In the genomic region with DNA sequence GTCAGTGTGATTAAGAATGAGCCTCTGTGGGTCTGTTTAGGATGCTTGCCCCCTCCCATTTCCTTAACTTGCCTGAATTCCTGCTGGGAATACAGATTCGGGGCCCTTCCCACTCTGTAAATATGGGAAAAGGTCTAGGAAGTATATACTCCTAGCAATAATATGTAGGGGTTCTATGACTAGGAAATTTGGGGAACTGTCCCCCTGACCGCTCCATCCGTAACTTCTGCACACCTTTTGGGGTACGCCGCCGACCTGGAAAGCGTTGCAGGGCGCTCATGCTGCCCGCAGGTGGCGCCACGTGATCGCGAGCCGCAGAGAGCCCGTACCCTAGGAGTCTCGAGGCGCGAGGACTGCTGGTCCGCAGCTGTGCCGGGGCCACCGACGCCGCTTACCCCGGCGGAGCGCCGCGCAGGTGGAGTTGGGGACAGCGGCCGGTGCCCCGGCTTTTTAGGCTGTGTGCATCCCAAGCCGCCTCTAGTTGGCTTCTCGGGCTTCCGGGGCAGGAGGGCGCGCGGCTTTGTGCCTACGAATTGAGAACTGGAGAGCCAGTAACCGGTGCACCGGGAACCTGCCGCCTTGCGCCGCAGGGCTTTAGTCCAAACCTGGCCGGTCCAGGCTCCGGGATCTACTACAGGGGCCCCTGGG, we compare ENCODE assay signal across 8 cellular contexts. TPM values are rescaled to one million over a fixed set of nuclear protein-coding genes. Genes with fewer than 3 reads are reported as not detected.
DNase-seq lines count a peak whose midpoint lies in the region; ATAC-seq lines count a peak whose summit lies in the region.

No MANE protein-coding gene starts in this region.

- peak; percentile 76 for DNase-seq in D341Med (ENCODE audit: low spot score)
- DNase-seq in HUDEP-2 (lab: John Stamatoyannopoulos, UW; ENCODE audit: unreplicated experiment in 76 of 76), result peak in 67 of 76 experiments; percentile 27 to 82 (median 63)
- peak in 1 of 2 experiments; percentile 77 for DNase-seq in SJSA1 (ENCODE audit: low read depth in 1 of 2, low spot score in 2 of 2)
- DNase-seq in activated naive CD4-positive, alpha-beta T cell treated with Interleukin-2 at 50 U/mL for 16 hours, result peak; percentile 85
- peak; percentile 83 for DNase-seq in globus pallidus (ENCODE audit: low spot score)
- peak in 54 of 56 donors; percentile 32 to 95 (median 78) for DNase-seq in nucleus accumbens (lab: John Stamatoyannopoulos, UW)

- no peak overlapping the region; the same call in 1 of the 2 replicates for H3K27ac ChIP-seq in SJSA1
- H3K27ac ChIP-seq in subcutaneous abdominal adipose tissue (ENCODE audit: low read depth, low read length), result peak overlapping the region; percentile 69

- H3K27me3 ChIP-seq in SJSA1 (replicated peaks) (no peaks in the 10 kb centered on the region), subcutaneous abdominal adipose tissue (ENCODE audit: control insufficient read depth in 5 of 5, insufficient read depth in 4 of 5, low read length in 5 of 5) (peaks cover 0 to 3% (median 0%) of the 10 kb centered on the region in 5 donors)

- ATAC-seq in GM21423 (IDR thresholded peaks at IDR 0.05; ENCODE audit: unreplicated experiment), result peak; percentile 41

- H3K36me3 ChIP-seq in SJSA1 (peaks cover 10% of the 10 kb centered on the region; the same call in 1 of the 2 replicates), subcutaneous abdominal adipose tissue (ENCODE audit: control insufficient read depth in 5 of 5, insufficient read depth in 5 of 5, low read length in 5 of 5) (no peaks in the 10 kb centered on the region)

- H3K9ac ChIP-seq in subcutaneous abdominal adipose tissue (ENCODE audit: low read length in 5 of 5), result peak overlapping the region in 3 of 5 donors; percentile 31 to 63 (median 45)

- H3K4me1 ChIP-seq in SJSA1 (replicated peaks) (peaks cover 30% of the 10 kb centered on the region), subcutaneous abdominal adipose tissue (ENCODE audit: control insufficient read depth in 5 of 5, insufficient read depth in 5 of 5, low read length in 5 of 5) (peaks cover 10 to 39% (median 33%) of the 10 kb centered on the region in 5 donors)

- H3K4me3 ChIP-seq in SJSA1 (peak overlapping the region; percentile 79), subcutaneous abdominal adipose tissue (ENCODE audit: low read depth in 1 of 5, low read length in 5 of 5) (peak overlapping the region; percentile 20 to 99 (median 97))

- H3K9me3 ChIP-seq in SJSA1 (replicated peaks), result no peaks in the 10 kb centered on the region
- H3K9me3 ChIP-seq in subcutaneous abdominal adipose tissue (ENCODE audit: control insufficient read depth in 5 of 5, low read length in 5 of 5), result no peaks in the 10 kb centered on the region

RNA-seq across cellular contexts. Expression of a gene that starts 0.7 kb away (rescaled TPM):
- total RNA-seq in SJSA1 (2014; rRNA removed; shearing (Covaris generic)), result 8.2 and 8.9 TPM in 2 replicates

RNA-seq across cellular contexts. Expression of a gene that starts 48.2 kb away (rescaled TPM):
- 0.09 and 0.45 TPM in 2 replicates for total RNA-seq in SJSA1 (2014; rRNA removed; shearing (Covaris generic))
